In genomic region chr18:58078889-58079573, GRCh38 we compare ENCODE assay signal across 1 cellular context.
A peak's percentile ranks its signal among the peaks of the same experiment; 100 is the strongest.
TF ChIP-seq lines count a peak whose summit lies in the region.

No MANE protein-coding gene starts in this region.

TF ChIP-seq in K562, 482 proteins besides CTCF, POLR2A, EP300 and RAD21 (continued from another document):
- TF ChIP-seq SIN3B (IDR thresholded peaks at IDR 0.05; ENCODE audit: low read depth), result no peak
- TF ChIP-seq ZNF75A (CRISPR knock-in tag; IDR thresholded peaks at IDR 0.05), result no peak
- TF ChIP-seq CBFA2T2 (conservative IDR thresholded peaks at IDR 0.05), result peak; percentile 92
- TF ChIP-seq LARP7 (IDR thresholded peaks at IDR 0.05), result no peak
- no peak; the same call in 1 of the 2 replicates for TF ChIP-seq ATF4 (CRISPR knock-in tag; IDR thresholded peaks at IDR 0.05)
- no peak for TF ChIP-seq ZNF699 (CRISPR knock-in tag; IDR thresholded peaks at IDR 0.05; ENCODE audit: insufficient replicate concordance)
- no peak for TF ChIP-seq RFX5 (IDR thresholded peaks at IDR 0.05; ENCODE audit: low read depth, low read length)
- peak; percentile 37; the same call in 1 of the 2 replicates for TF ChIP-seq VEZF1 (CRISPR knock-in tag; IDR thresholded peaks at IDR 0.05)
- TF ChIP-seq HCFC1 (IDR thresholded peaks at IDR 0.05; ENCODE audit: low read depth, low read length), result no peak
- TF ChIP-seq CHD7 (IDR thresholded peaks at IDR 0.05; ENCODE audit: low read depth, low read length), result no peak
- no peak for TF ChIP-seq RBM34 (IDR thresholded peaks at IDR 0.05; ENCODE audit: borderline replicate concordance, insufficient read depth, low read length)
- TF ChIP-seq JUNB (CRISPR knock-in tag; conservative IDR thresholded peaks at IDR 0.05), result no peak
- TF ChIP-seq ELF4 (CRISPR knock-in tag; IDR thresholded peaks at IDR 0.05), result no peak
- no peak for TF ChIP-seq TSHZ1 (CRISPR knock-in tag; IDR thresholded peaks at IDR 0.05)
- TF ChIP-seq FOSL1 (tag; conservative IDR thresholded peaks at IDR 0.05), result 0 out of 2 replicates have a peak, but pooled peaks have one; percentile 37
TF ChIP-seq in K562: peak in this region for 81.
